In genomic region chr10:126124044-126124443, GRCh38 we compare ENCODE assay signal across 25 cellular contexts.
"Had no signal": no experiment of that assay in that cellular context is flagged by ENCODE, and none has a peak within 500 bp of the region (broad histone marks: within the 10 kb centered on the region; RNA-seq: fewer than 3 reads in every experiment).

No MANE protein-coding gene starts in this region.

- ATAC-seq: activated CD8-positive, alpha-beta memory T cell treated with anti-CD3 and anti-CD28 coated beads, Interleukin-2, amount 10 ng/mL, durations not matched to agents 7 days and 5 days; activated CD8-positive, alpha-beta T cell treated with anti-CD3 and anti-CD28 coated beads, Interleukin-2, amount 10 ng/mL, durations not matched to agents 7 days and 5 days; effector memory CD8-positive, alpha-beta T cell; foreskin keratinocyte; heart left ventricle; naive thymus-derived CD8-positive, alpha-beta T cell; right lobe of liver; stimulated activated naive B cell treated with anti-CD40 and anti-IgM and Interleukin-4, amounts not matched to agents 10 μg/mL and 1 μg/mL and 100 μg/mL, for 72 hours had no signal

- DNase-seq: activated B cell treated with CpG ODN at 0.5 μM for 24 hours; activated CD4-positive, alpha-beta T cell treated with anti-CD3 and anti-CD28 coated beads, Interleukin-2, amount 50 U/mL, for 1 hour; activated CD8-positive, alpha-beta memory T cell treated with anti-CD3 and anti-CD28 coated beads, Interleukin-2, amount 10 ng/mL, durations not matched to agents 7 days and 5 days; activated CD8-positive, alpha-beta T cell treated with anti-CD3 and anti-CD28 coated beads, Interleukin-2, amount 10 ng/mL, durations not matched to agents 7 days and 5 days; activated naive CD4-positive, alpha-beta T cell treated with Interleukin-2 at 50 U/mL for 16 hours; activated T-cell treated with anti-CD3 and anti-CD28 coated beads, Interleukin-2, amount 50 U/mL, for 48 hours; anterior cingulate cortex; cortex of kidney; effector memory CD8-positive, alpha-beta T cell; foreskin keratinocyte; heart left ventricle; left ventricle myocardium inferior; naive thymus-derived CD8-positive, alpha-beta T cell; right lobe of liver; stimulated activated CD4-positive, alpha-beta T cell treated with anti-CD3 and anti-CD28 coated beads, Interleukin-4, amount 100 ng/mL, for 4 hours; stimulated activated CD8-positive, alpha-beta memory T cell treated with anti-CD3 and anti-CD28 coated beads, Interleukin-4, amount 100 ng/mL, for 48 hours; stimulated activated naive B cell treated with anti-CD40 and anti-IgM and Interleukin-4, amounts not matched to agents 10 μg/mL and 1 μg/mL and 100 μg/mL, for 72 hours; stomach; T-helper 1 cell; thyroid gland had no signal

- H3K27ac ChIP-seq: esophagus muscularis mucosa, foreskin keratinocyte, heart left ventricle, left ventricle myocardium inferior, right lobe of liver, skin epidermis, stomach, thyroid gland, upper lobe of left lung had no signal

- H3K9me3 Mint-ChIP-seq: T-helper 2 cell treated with Interferon-gamma antibody and Interleukin-4, amounts not matched to agents 5 μg/mL and 100 μg/mL, for 36 hours had no signal

- H3K4me1 Mint-ChIP-seq: activated B cell treated with CpG ODN at 0.5 μM for 24 hours; activated CD8-positive, alpha-beta memory T cell treated with anti-CD3 and anti-CD28 coated beads, Interleukin-2, amount 10 ng/mL, durations not matched to agents 7 days and 5 days; stimulated activated naive B cell treated with anti-CD40 and anti-IgM and Interleukin-4, amounts not matched to agents 10 μg/mL and 1 μg/mL and 100 μg/mL, for 72 hours had no signal

- H3K4me3 ChIP-seq: esophagus muscularis mucosa, heart left ventricle, left ventricle myocardium inferior, right lobe of liver, skin epidermis, stomach, thyroid gland, upper lobe of left lung had no signal

- H3K27me3 Mint-ChIP-seq: activated B cell treated with CpG ODN at 0.5 μM for 24 hours; activated CD8-positive, alpha-beta memory T cell treated with anti-CD3 and anti-CD28 coated beads, Interleukin-2, amount 10 ng/mL, durations not matched to agents 7 days and 5 days had no signal

- H3K36me3 ChIP-seq: esophagus muscularis mucosa, heart left ventricle, left ventricle myocardium inferior, right lobe of liver, stomach, thyroid gland, upper lobe of left lung had no signal

- H3K4me1 ChIP-seq: esophagus muscularis mucosa, foreskin keratinocyte, heart left ventricle, left ventricle myocardium inferior, right lobe of liver, stomach, thyroid gland, upper lobe of left lung had no signal

- H3K4me3 Mint-ChIP-seq: activated B cell treated with CpG ODN at 0.5 μM for 24 hours; activated CD8-positive, alpha-beta memory T cell treated with anti-CD3 and anti-CD28 coated beads, Interleukin-2, amount 10 ng/mL, durations not matched to agents 7 days and 5 days; activated CD8-positive, alpha-beta T cell treated with anti-CD3 and anti-CD28 coated beads, Interleukin-2, amount 10 ng/mL, durations not matched to agents 7 days and 5 days; activated naive CD8-positive, alpha-beta T cell; effector memory CD8-positive, alpha-beta T cell; naive thymus-derived CD8-positive, alpha-beta T cell; stimulated activated naive B cell treated with anti-CD40 and anti-IgM and Interleukin-4, amounts not matched to agents 10 μg/mL and 1 μg/mL and 100 μg/mL, for 72 hours; T-helper 2 cell treated with Interferon-gamma antibody and Interleukin-4, amounts not matched to agents 5 μg/mL and 100 μg/mL, for 36 hours had no signal

- H3K36me3 Mint-ChIP-seq: activated naive CD8-positive, alpha-beta T cell; naive thymus-derived CD8-positive, alpha-beta T cell; stimulated activated naive B cell treated with anti-CD40 and anti-IgM and Interleukin-4, amounts not matched to agents 10 μg/mL and 1 μg/mL and 100 μg/mL, for 72 hours had no signal

- H3K27me3 ChIP-seq: esophagus muscularis mucosa, foreskin keratinocyte, heart left ventricle, right lobe of liver, stomach, thyroid gland, upper lobe of left lung had no signal

- H3K27ac Mint-ChIP-seq: activated B cell treated with CpG ODN at 0.5 μM for 24 hours; activated CD8-positive, alpha-beta memory T cell treated with anti-CD3 and anti-CD28 coated beads, Interleukin-2, amount 10 ng/mL, durations not matched to agents 7 days and 5 days; activated CD8-positive, alpha-beta T cell treated with anti-CD3 and anti-CD28 coated beads, Interleukin-2, amount 10 ng/mL, durations not matched to agents 7 days and 5 days; activated naive CD8-positive, alpha-beta T cell; effector memory CD8-positive, alpha-beta T cell; naive thymus-derived CD8-positive, alpha-beta T cell; stimulated activated naive B cell treated with anti-CD40 and anti-IgM and Interleukin-4, amounts not matched to agents 10 μg/mL and 1 μg/mL and 100 μg/mL, for 72 hours; T-helper 2 cell treated with Interferon-gamma antibody and Interleukin-4, amounts not matched to agents 5 μg/mL and 100 μg/mL, for 36 hours had no signal

- H3K9me3 ChIP-seq: esophagus muscularis mucosa, heart left ventricle, left ventricle myocardium inferior, right lobe of liver, stomach, thyroid gland, upper lobe of left lung had no signal
